Comparison of ENCODE assay signal across 18 cellular contexts in the genomic region with DNA sequence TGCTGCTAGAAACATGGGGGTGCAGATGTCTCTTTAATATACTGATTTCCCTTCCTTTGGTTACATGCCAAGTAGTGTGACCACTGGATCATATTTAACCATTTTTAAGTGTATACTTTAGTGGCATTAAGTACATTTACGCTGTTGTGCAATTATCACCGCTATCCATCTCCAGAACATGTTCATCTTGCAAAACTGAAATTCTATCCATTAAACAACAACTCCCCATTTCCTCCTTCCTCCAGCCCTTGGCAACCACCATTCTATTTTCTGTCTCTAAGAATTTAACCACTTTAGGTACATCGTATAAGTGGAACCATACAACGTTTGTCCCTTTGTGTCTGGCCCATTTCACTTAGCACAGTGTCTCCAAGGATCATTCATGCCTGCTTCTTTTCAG. TPM values are rescaled to one million over a fixed set of nuclear protein-coding genes. Genes with fewer than 3 reads are reported as not detected.
DNase-seq lines count a peak whose midpoint lies in the region; ATAC-seq, FAIRE-seq and TF ChIP-seq lines count a peak whose summit lies in the region.
"Had no signal": no experiment of that assay in that cellular context is flagged by ENCODE, and none has a peak within 500 bp of the region (broad histone marks: within the 10 kb centered on the region; RNA-seq: fewer than 3 reads in every experiment).

No MANE protein-coding gene starts in this region.

- ATAC-seq in HG02973 (IDR thresholded peaks at IDR 0.05; ENCODE audit: unreplicated experiment), result no peak
- ATAC-seq: HCT116, pancreas had no signal

- intact Hi-C loops in dorsolateral prefrontal cortex (cut with DNase I), result no loop called here

- DNase-seq in DMS79 (lab: John Stamatoyannopoulos, UW) (peak; percentile 26), NCI-H128 (lab: John Stamatoyannopoulos, UW; ENCODE audit: unreplicated experiment) (peak; percentile 32), bronchial epithelial cell (ENCODE audit: low read depth) (peak; percentile 67), osteocyte (ENCODE audit: extremely low spot score, unreplicated experiment) (no peak), dorsolateral prefrontal cortex (no peak), hippocampal formation (lab: John Stamatoyannopoulos, UW) (no peak)
- DNase-seq in activated CD8-positive, alpha-beta memory T cell treated with anti-CD3 and anti-CD28 coated beads, Interleukin-2, amount 50 U/mL, for 4 hours, result no peak
- DNase-seq: activated CD4-positive, alpha-beta T cell treated with anti-CD3 and anti-CD28 coated beads, Interleukin-2, amount 50 U/mL, for 48 hours; DMS53; effector CD4-positive, alpha-beta T cell; NCI-H524; pancreas; SJCRH30 had no signal

- H3K4me3 ChIP-seq in bronchial epithelial cell (ENCODE audit: low read depth, low read length) (no peak overlapping the region), dorsolateral prefrontal cortex (no peak overlapping the region)
- H3K4me3 ChIP-seq: pancreas, SJCRH30 had no signal

- peak overlapping the region; percentile 84 for H3K27ac Mint-ChIP-seq in osteocyte (ENCODE audit: unreplicated experiment)
- H3K27ac Mint-ChIP-seq: B cell had no signal

- no peak for FAIRE-seq in bronchial epithelial cell (lab: Jason Lieb, UNC)
- FAIRE-seq: frontal cortex, pancreas, TTC549 had no signal

- H3K4me1 Mint-ChIP-seq in osteocyte (ENCODE audit: unreplicated experiment), result peaks cover 62% of the 10 kb centered on the region

- no peaks in the 10 kb centered on the region for H3K27me3 Mint-ChIP-seq in osteocyte (ENCODE audit: unreplicated experiment)

- H3K36me3 ChIP-seq in bronchial epithelial cell (ENCODE audit: control insufficient read depth, insufficient read depth, low read length), result no peaks in the 10 kb centered on the region
- H3K36me3 ChIP-seq: pancreas, SJCRH30 had no signal

- no peak overlapping the region for H3K27ac ChIP-seq in dorsolateral prefrontal cortex
- H3K27ac ChIP-seq: pancreas, SJCRH30 had no signal

- no peak overlapping the region for H3K4me3 Mint-ChIP-seq in osteocyte (ENCODE audit: unreplicated experiment)
- H3K4me3 Mint-ChIP-seq: B cell had no signal

- H3K27me3 ChIP-seq in bronchial epithelial cell (ENCODE audit: control insufficient read depth, insufficient read depth, low read length), result no peaks in the 10 kb centered on the region
- H3K27me3 ChIP-seq in dorsolateral prefrontal cortex, result no peaks in the 10 kb centered on the region
- H3K27me3 ChIP-seq: pancreas, SJCRH30 had no signal

- H3K9me3 Mint-ChIP-seq in osteocyte (ENCODE audit: unreplicated experiment), result no peaks in the 10 kb centered on the region

- no peaks in the 10 kb centered on the region for H3K36me3 Mint-ChIP-seq in osteocyte (ENCODE audit: unreplicated experiment)

- no peak for TF ChIP-seq CTCF in bronchial epithelial cell (IDR thresholded peaks at IDR 0.05; ENCODE audit: insufficient read depth, low read length, severe bottlenecking)
- no peak for TF ChIP-seq CTCF in osteocyte (IDR thresholded peaks at IDR 0.05)
- no peak for TF ChIP-seq CTCF in dorsolateral prefrontal cortex (IDR thresholded peaks at IDR 0.05 in 54 of 56, conservative IDR thresholded peaks at IDR 0.05 in 2 of 56; ENCODE audit: low read depth in 1 of 56, partially characterized antibody in 56 of 56)

RNA-seq across cellular contexts. Expression of gene ZBED5, which starts 44.4 kb away (rescaled TPM):
- total RNA-seq in bronchial epithelial cell (19.5 and 32.9 TPM in 2 replicates), osteocyte (48.0 and 48.6 TPM in 2 replicates), dorsolateral prefrontal cortex (100 to 1,000 TPM in 1 of 120 experiments, 10 to 100 TPM in 119; 45.9 to 102 (median 63.1) TPM)

Comparison
In these comparisons a context has a peak if more than half of its experiments do, and no peak if none do; other contexts are left out.
1. DNase-seq: peak in DMS79 (single experiment), NCI-H128 (single experiment) and bronchial epithelial cell (single experiment); none in osteocyte (single experiment), dorsolateral prefrontal cortex (0 of 10), activated CD8-positive, alpha-beta memory T cell treated with anti-CD3 and anti-CD28 coated beads, Interleukin-2, amount 50 U/mL, for 4 hours (single experiment) and hippocampal formation (0 of 2).